Comparison of ENCODE assay signal across 16 cellular contexts in genomic region chr12:48810817-48811453, GRCh38. TPM values are rescaled to one million over a fixed set of nuclear protein-coding genes. Genes with fewer than 3 reads are reported as not detected.
DNase-seq lines count a peak whose midpoint lies in the region; ATAC-seq and TF ChIP-seq lines count a peak whose summit lies in the region.
"Had no signal": no experiment of that assay in that cellular context is flagged by ENCODE, and none has a peak within 500 bp of the region (broad histone marks: within the 10 kb centered on the region; RNA-seq: fewer than 3 reads in every experiment).

No MANE protein-coding gene starts in this region.

- no peak for ATAC-seq in HCT116
- no peak for ATAC-seq in stimulated activated effector memory CD8-positive, alpha-beta T cell treated with anti-CD3 and anti-CD28 coated beads, Interleukin-12 subunit alpha, Interleukin-12 subunit beta, amount 100 ng/mL, for 72 hours
- ATAC-seq: stimulated activated naive CD8-positive, alpha-beta T cell treated with anti-CD3 and anti-CD28 coated beads, Interleukin-15, Interleukin-2, amounts not matched to agents 100 U/mL and 50 U/mL, for 24 hours had no signal

- H2AFZ ChIP-seq in HCT116 (ENCODE audit: low read depth, low read length, poor library complexity, severe bottlenecking) = no peak overlapping the region

- no peaks in the 10 kb centered on the region for H4K20me1 ChIP-seq in HCT116 (ENCODE audit: insufficient read depth)

- RAD21 ChIA-PET in HCT116 (lab: Charles Lee; ENCODE audit: low non-redundant PET in 1 of 2, low total read pairs in 2 of 2, uncharacterized antibody in 2 of 2, unreplicated experiment in 2 of 2) = no interaction called here

- peaks cover 8% of the 10 kb centered on the region for H3K27me3 Mint-ChIP-seq in brain
- no peaks in the 10 kb centered on the region for H3K27me3 Mint-ChIP-seq in CD4-positive, alpha-beta memory T cell

- no peaks in the 10 kb centered on the region for H3K9me3 Mint-ChIP-seq in brain
- H3K9me3 Mint-ChIP-seq in stimulated activated effector memory CD8-positive, alpha-beta T cell treated with anti-CD3 and anti-CD28 coated beads, Interleukin-12 subunit alpha, Interleukin-12 subunit beta, amount 100 ng/mL, for 72 hours = no peaks in the 10 kb centered on the region
- no peaks in the 10 kb centered on the region for H3K9me3 Mint-ChIP-seq in CD4-positive, alpha-beta memory T cell
- H3K9me3 Mint-ChIP-seq: activated naive CD8-positive, alpha-beta T cell treated with anti-CD3 and anti-CD28 coated beads, Interleukin-2, amount 10 ng/mL, durations not matched to agents 7 days and 5 days had no signal

- CTCF ChIA-PET in HCT116 (lab: Charles Lee) = interaction anchor here (1.0 to 1.3 kb wide), 2 partner anchors 42 to 58 kb away, joined by 3 to 6 read pairs; no protein-coding TSS in a partner anchor
- CTCF ChIA-PET in CD4-positive, alpha-beta memory T cell (lab: Charles Lee; ENCODE audit: partially characterized antibody) = interaction anchor here (1.5 to 1.7 kb wide), 3 partner anchors 14 to 58 kb away, joined by 5 to 7 read pairs (median 5); no protein-coding TSS in a partner anchor

- H3K36me3 Mint-ChIP-seq in brain = no peaks in the 10 kb centered on the region
- H3K36me3 Mint-ChIP-seq in stimulated activated effector memory CD8-positive, alpha-beta T cell treated with anti-CD3 and anti-CD28 coated beads, Interleukin-12 subunit alpha, Interleukin-12 subunit beta, amount 100 ng/mL, for 72 hours = no peaks in the 10 kb centered on the region
- no peaks in the 10 kb centered on the region for H3K36me3 Mint-ChIP-seq in CD4-positive, alpha-beta memory T cell
- H3K36me3 Mint-ChIP-seq: activated naive CD8-positive, alpha-beta T cell treated with anti-CD3 and anti-CD28 coated beads, Interleukin-2, amount 10 ng/mL, durations not matched to agents 7 days and 5 days had no signal

- POLR2A ChIA-PET in HCT116 (lab: Charles Lee) = no interaction called here
- POLR2A ChIA-PET in CD4-positive, alpha-beta memory T cell (lab: Charles Lee; ENCODE audit: partially characterized antibody) = no interaction called here

- TF ChIP-seq RAD21 in HCT116 (IDR thresholded peaks at IDR 0.05; ENCODE audit: low read depth) = no peak

- no TSS peak for BruUV-seq in HCT116 (replicated peaks; lab: Mats Ljungman, UMichigan)

- H3K36me3 ChIP-seq in HCT116 (ENCODE audit: control insufficient read depth in 1 of 2, insufficient read depth in 2 of 2, low read length in 2 of 2) = no peaks in the 10 kb centered on the region
- H3K36me3 ChIP-seq in CD4-positive, alpha-beta memory T cell (ENCODE audit: insufficient read depth, low read length) = no peaks in the 10 kb centered on the region
- H3K36me3 ChIP-seq: esophagus squamous epithelium had no signal

- H3K27me3 ChIP-seq in HCT116 (ENCODE audit: insufficient read depth, low read length) = no peaks in the 10 kb centered on the region
- H3K27me3 ChIP-seq in CD4-positive, alpha-beta memory T cell (ENCODE audit: insufficient read depth, low read length) = no peaks in the 10 kb centered on the region
- H3K27me3 ChIP-seq: esophagus squamous epithelium had no signal

- H3K4me1 ChIP-seq in HCT116 (ENCODE audit: control insufficient read depth in 1 of 2, insufficient read depth in 2 of 2, low read length in 2 of 2) = peaks cover 13 to 33% of the 10 kb centered on the region in 2 experiments
- H3K4me1 ChIP-seq in CD4-positive, alpha-beta memory T cell (ENCODE audit: insufficient read depth, low read length) = peaks cover 18% of the 10 kb centered on the region

- TF ChIP-seq POLR2A in HCT116 (IDR thresholded peaks at IDR 0.05; ENCODE audit: borderline replicate concordance, extremely low read depth, insufficient read depth, insufficient read length) = no peak

- peak overlapping the region in 3 of 5 experiments; percentile 87 to 90 (median 88) for H3K27ac Mint-ChIP-seq in brain
- peak overlapping the region; percentile 32 for H3K27ac Mint-ChIP-seq in stimulated activated effector memory CD8-positive, alpha-beta T cell treated with anti-CD3 and anti-CD28 coated beads, Interleukin-12 subunit alpha, Interleukin-12 subunit beta, amount 100 ng/mL, for 72 hours
- peak overlapping the region in 1 of 7 donors; percentile 23 for H3K27ac Mint-ChIP-seq in CD4-positive, alpha-beta memory T cell
- H3K27ac Mint-ChIP-seq: activated naive CD8-positive, alpha-beta T cell treated with anti-CD3 and anti-CD28 coated beads, Interleukin-2, amount 10 ng/mL, durations not matched to agents 7 days and 5 days had no signal

- TF ChIP-seq CTCF in HCT116 (IDR thresholded peaks at IDR 0.05 in 2 of 3, conservative IDR thresholded peaks at IDR 0.05 in 1 of 3; ENCODE audit: borderline replicate concordance in 1 of 3, insufficient read depth in 1 of 3, low read depth in 2 of 3, low read length in 2 of 3) (no peak), brain (conservative IDR thresholded peaks at IDR 0.05) (no peak)

- peak overlapping the region in 1 of 5 experiments; percentile 75 for H3K4me3 Mint-ChIP-seq in brain
- H3K4me3 Mint-ChIP-seq in stimulated activated effector memory CD8-positive, alpha-beta T cell treated with anti-CD3 and anti-CD28 coated beads, Interleukin-12 subunit alpha, Interleukin-12 subunit beta, amount 100 ng/mL, for 72 hours = no peak overlapping the region
- H3K4me3 Mint-ChIP-seq in CD4-positive, alpha-beta memory T cell = no peak overlapping the region
- H3K4me3 Mint-ChIP-seq: activated naive CD8-positive, alpha-beta T cell treated with anti-CD3 and anti-CD28 coated beads, Interleukin-2, amount 10 ng/mL, durations not matched to agents 7 days and 5 days had no signal

- H3K9ac ChIP-seq in HCT116 (ENCODE audit: low read length) = peak overlapping the region; percentile 16; the same call in 1 of the 2 replicates

- H3K4me3 ChIP-seq in HCT116 (replicated peaks in 1 of 2; ENCODE audit: low read depth in 1 of 2, low read length in 2 of 2) = no peak overlapping the region
- H3K4me3 ChIP-seq in CD4-positive, alpha-beta memory T cell (ENCODE audit: low read length in 2 of 2) = no peak overlapping the region
- H3K4me3 ChIP-seq: esophagus squamous epithelium had no signal

- H3K79me2 ChIP-seq in HCT116 (ENCODE audit: insufficient read depth, low read length) = no peaks in the 10 kb centered on the region

- peaks cover 46% of the 10 kb centered on the region for H3K4me1 Mint-ChIP-seq in brain
- H3K4me1 Mint-ChIP-seq in stimulated activated effector memory CD8-positive, alpha-beta T cell treated with anti-CD3 and anti-CD28 coated beads, Interleukin-12 subunit alpha, Interleukin-12 subunit beta, amount 100 ng/mL, for 72 hours = peaks cover 33% of the 10 kb centered on the region
- H3K4me1 Mint-ChIP-seq in CD4-positive, alpha-beta memory T cell = peaks cover 5 to 26% (median 11%) of the 10 kb centered on the region in 4 donors

- no peaks in the 10 kb centered on the region for H3K9me2 ChIP-seq in HCT116 (ENCODE audit: insufficient read depth)

- H3K27ac ChIP-seq in HCT116 (ENCODE audit: low read depth, low read length) = no peak overlapping the region
- no peak overlapping the region for H3K27ac ChIP-seq in CD4-positive, alpha-beta memory T cell (ENCODE audit: low read depth, low read length)
- H3K27ac ChIP-seq: HL-60 had no signal

- H3K9me3 ChIP-seq in HCT116 (ENCODE audit: control insufficient read depth in 1 of 2, insufficient read depth in 1 of 2, low read depth in 1 of 2, low read length in 2 of 2) = no peaks in the 10 kb centered on the region
- H3K9me3 ChIP-seq in CD4-positive, alpha-beta memory T cell (ENCODE audit: control insufficient read depth in 1 of 2, low read length in 2 of 2) = no peaks in the 10 kb centered on the region
- H3K9me3 ChIP-seq: esophagus squamous epithelium had no signal

- H3K4me2 ChIP-seq in HCT116 (ENCODE audit: low read length) = peak overlapping the region; percentile 55

- intact Hi-C loops in HCT116 (cut with micrococcal nuclease) = no loop called here
- intact Hi-C loops in CD4-positive, alpha-beta memory T cell (cut with micrococcal nuclease) = no loop called here

- no peak for DNase-seq in HCT116 (ENCODE audit: low read depth, low spot score)
- peak; percentile 73 for DNase-seq in islet precursor cell
- DNase-seq in stimulated activated effector memory CD8-positive, alpha-beta T cell treated with anti-CD3 and anti-CD28 coated beads, Interleukin-12 subunit alpha, Interleukin-12 subunit beta, amount 100 ng/mL, for 72 hours (ENCODE audit: low spot score in 2 of 2) = no peak
- no peak for DNase-seq in CD4-positive, alpha-beta memory T cell
- no peak for DNase-seq in SKM-1 (lab: John Stamatoyannopoulos, UW; ENCODE audit: unreplicated experiment)
- DNase-seq in activated naive CD4-positive, alpha-beta T cell (lab: John Stamatoyannopoulos, UW) = no peak
- no peak for DNase-seq in stimulated activated CD4-positive, alpha-beta T cell treated with anti-CD3 and anti-CD28 coated beads, Interleukin-2, amount 100 ng/mL, for 48 hours
- DNase-seq: activated CD4-positive, alpha-beta T cell treated with anti-CD3 and anti-CD28 coated beads for 48 hours; activated naive CD8-positive, alpha-beta T cell treated with anti-CD3 and anti-CD28 coated beads, Interleukin-2, amount 10 ng/mL, durations not matched to agents 7 days and 5 days; DMS79; esophagus squamous epithelium; NCI-H187 treated with DMSO at 0.1 percent for 48 hours; Right ventricle myocardium superior; stimulated activated naive CD8-positive, alpha-beta T cell treated with anti-CD3 and anti-CD28 coated beads, Interleukin-15, Interleukin-2, amounts not matched to agents 100 U/mL and 50 U/mL, for 24 hours had no signal

TF ChIP-seq in HCT116, 20 proteins besides CTCF, POLR2A, EP300 and RAD21 (continues in another document):
- TF ChIP-seq ZFX (IDR thresholded peaks at IDR 0.05) = no peak
- TF ChIP-seq SP1 (IDR thresholded peaks at IDR 0.05; ENCODE audit: low read depth) = no peak
- no peak for TF ChIP-seq SRF (IDR thresholded peaks at IDR 0.05; ENCODE audit: low read depth)

RNA-seq across cellular contexts. Expression of gene CACNB3, which starts 7.4 kb away (rescaled TPM):
- 22.0 TPM for total RNA-seq in HCT116 (2021; ENCODE audit: unreplicated experiment)
- 27.9 and 29.4 TPM in 2 replicates for polyA plus RNA-seq in HCT116 (2012)
- polyA plus RNA-seq in brain (ENCODE audit: insufficient read depth, low read depth, low replicate concordance) = 113 TPM
- total RNA-seq in CD4-positive, alpha-beta memory T cell = 10 to 100 TPM; 17.2 to 17.9 TPM
- 1 to 10 TPM; 1.5 to 4.0 TPM for polyA plus RNA-seq in CD4-positive, alpha-beta memory T cell

RNA-seq across cellular contexts. Expression of gene ADCY6, which starts 22.0 kb away (rescaled TPM):
- total RNA-seq in HCT116 (2021; ENCODE audit: unreplicated experiment) = 24.9 TPM
- 21.3 and 21.6 TPM in 2 replicates for polyA plus RNA-seq in HCT116 (2012)
- polyA plus RNA-seq in brain (ENCODE audit: insufficient read depth, low read depth, low replicate concordance) = 8.9 TPM
- not detected for total RNA-seq in CD4-positive, alpha-beta memory T cell
- polyA plus RNA-seq in CD4-positive, alpha-beta memory T cell = not detected
- total RNA-seq: activated naive CD8-positive, alpha-beta T cell treated with anti-CD3 and anti-CD28 coated beads, Interleukin-2, amount 10 ng/mL, durations not matched to agents 7 days and 5 days had no signal

RNA-seq across cellular contexts. Expression of gene DDX23, which starts 41.0 kb away (rescaled TPM):
- total RNA-seq in HCT116 (2021; ENCODE audit: unreplicated experiment) = 75.0 TPM
- polyA plus RNA-seq in HCT116 (2012) = 52.7 TPM in 2 replicates
- 92.9 TPM for polyA plus RNA-seq in brain (ENCODE audit: insufficient read depth, low read depth, low replicate concordance)
- 100 to 1,000 TPM; 154 to 158 TPM for total RNA-seq in CD4-positive, alpha-beta memory T cell
- 10 to 100 TPM; 14.3 to 57.2 TPM for polyA plus RNA-seq in CD4-positive, alpha-beta memory T cell

RNA-seq across cellular contexts. Expression of gene RND1, which starts 54.7 kb away (rescaled TPM):
- 2.0 TPM for total RNA-seq in HCT116 (2021; ENCODE audit: unreplicated experiment)
- 2.1 and 2.5 TPM in 2 replicates for polyA plus RNA-seq in HCT116 (2012)
- 11.6 TPM for polyA plus RNA-seq in brain (ENCODE audit: insufficient read depth, low read depth, low replicate concordance)
- total RNA-seq in CD4-positive, alpha-beta memory T cell = 1 to 10 TPM in 1 of 2 experiments, under 1 TPM in 1; 0.89 to 1.4 TPM
- 1 to 10 TPM in 1 of 2 donors, under 1 TPM in 1; 0.85 to 2.6 TPM for polyA plus RNA-seq in CD4-positive, alpha-beta memory T cell

Comparison
In these comparisons a context has a peak if more than half of its experiments do, and no peak if none do; other contexts are left out.
1. RNA of gene ADCY6, which starts 22.0 kb away (total RNA-seq): 24.9 TPM in HCT116 (single experiment); not detected in CD4-positive, alpha-beta memory T cell; every median in the first group is over 10 times any median in the second.